In genomic region chr11:87037450-87038234, GRCh38 we compare ENCODE assay signal across 1 cellular context.
TF ChIP-seq lines count a peak whose summit lies in the region.

TSS of gene TMEM135 (plus strand) at chr11:87037934. CDS start at chr11:87038046, 112 bp downstream.

TF ChIP-seq in K562, 482 proteins besides CTCF, POLR2A, EP300 and RAD21 (continued from another document and continues in another):
- TF ChIP-seq DMBX1 (CRISPR knock-in tag; IDR thresholded peaks at IDR 0.05; ENCODE audit: borderline replicate concordance), result peak; percentile 42; the same call in 1 of the 2 replicates
- TF ChIP-seq RUNX1 (IDR thresholded peaks at IDR 0.05; ENCODE audit: low read depth), result no peak
- peak; percentile 60 for TF ChIP-seq ZBTB17 (CRISPR knock-in tag; IDR thresholded peaks at IDR 0.05)
- TF ChIP-seq LARP7 (IDR thresholded peaks at IDR 0.05), result no peak
- peak; percentile 51 for TF ChIP-seq SAP30 (IDR thresholded peaks at IDR 0.05; ENCODE audit: borderline replicate concordance, insufficient read depth, low read depth, low read length, poor library complexity, severe bottlenecking)
- peak; percentile 54 for TF ChIP-seq POLR2B (IDR thresholded peaks at IDR 0.05; ENCODE audit: low read depth, partially characterized antibody)
- TF ChIP-seq GTF2A2 (tag; IDR thresholded peaks at IDR 0.05), result no peak
- peak; percentile 78 for TF ChIP-seq KDM5B (IDR thresholded peaks at IDR 0.05; ENCODE audit: insufficient replicate concordance, low read depth, low read length)
- peak; percentile 23; the same call in 1 of the 2 replicates for TF ChIP-seq LEF1 (IDR thresholded peaks at IDR 0.05)
- peak; percentile 70; the same call in 1 of the 2 replicates for TF ChIP-seq POLR2AphosphoS5 (IDR thresholded peaks at IDR 0.05; ENCODE audit: control insufficient read depth, insufficient read depth, low read depth, low read length)
- no peak for TF ChIP-seq EHMT2 (IDR thresholded peaks at IDR 0.05)
- TF ChIP-seq, protein P1, sequence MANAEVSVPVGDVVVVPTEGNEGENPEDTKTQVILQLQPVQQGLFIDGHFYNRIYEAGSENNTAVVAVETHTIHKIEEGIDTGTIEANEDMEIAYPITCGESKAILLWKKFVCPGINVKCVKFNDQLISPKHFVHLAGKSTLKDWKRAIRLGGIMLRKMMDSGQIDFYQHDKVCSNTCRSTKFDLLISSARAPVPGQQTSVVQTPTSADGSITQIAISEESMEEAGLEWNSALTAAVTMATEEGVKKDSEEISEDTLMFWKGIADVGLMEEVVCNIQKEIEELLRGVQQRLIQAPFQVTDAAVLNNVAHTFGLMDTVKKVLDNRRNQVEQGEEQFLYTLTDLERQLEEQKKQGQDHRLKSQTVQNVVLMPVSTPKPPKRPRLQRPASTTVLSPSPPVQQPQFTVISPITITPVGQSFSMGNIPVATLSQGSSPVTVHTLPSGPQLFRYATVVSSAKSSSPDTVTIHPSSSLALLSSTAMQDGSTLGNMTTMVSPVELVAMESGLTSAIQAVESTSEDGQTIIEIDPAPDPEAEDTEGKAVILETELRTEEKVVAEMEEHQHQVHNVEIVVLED (CRISPR knock-in tag; IDR thresholded peaks at IDR 0.05), result peak; percentile 84
- TF ChIP-seq, protein P2, sequence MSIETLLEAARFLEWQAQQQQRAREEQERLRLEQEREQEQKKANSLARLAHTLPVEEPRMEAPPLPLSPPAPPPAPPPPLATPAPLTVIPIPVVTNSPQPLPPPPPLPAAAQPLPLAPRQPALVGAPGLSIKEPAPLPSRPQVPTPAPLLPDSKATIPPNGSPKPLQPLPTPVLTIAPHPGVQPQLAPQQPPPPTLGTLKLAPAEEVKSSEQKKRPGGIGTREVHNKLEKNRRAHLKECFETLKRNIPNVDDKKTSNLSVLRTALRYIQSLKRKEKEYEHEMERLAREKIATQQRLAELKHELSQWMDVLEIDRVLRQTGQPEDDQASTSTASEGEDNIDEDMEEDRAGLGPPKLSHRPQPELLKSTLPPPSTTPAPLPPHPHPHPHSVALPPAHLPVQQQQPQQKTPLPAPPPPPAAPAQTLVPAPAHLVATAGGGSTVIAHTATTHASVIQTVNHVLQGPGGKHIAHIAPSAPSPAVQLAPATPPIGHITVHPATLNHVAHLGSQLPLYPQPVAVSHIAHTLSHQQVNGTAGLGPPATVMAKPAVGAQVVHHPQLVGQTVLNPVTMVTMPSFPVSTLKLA (conservative IDR thresholded peaks at IDR 0.05), result peak; percentile 63 to 65; a peak in 3 of 4 replicates
- 0 out of 2 replicates have a peak, but pooled peaks have one; percentile 30 for TF ChIP-seq TRIM28 (IDR thresholded peaks at IDR 0.05)
- 0 out of 2 replicates have a peak, but pooled peaks have one; percentile 33 for TF ChIP-seq E2F3 (CRISPR knock-in tag; IDR thresholded peaks at IDR 0.05)
- peak; percentile 88 for TF ChIP-seq SP1 (CRISPR knock-in tag; IDR thresholded peaks at IDR 0.05)
- TF ChIP-seq ELF1 (tag; IDR thresholded peaks at IDR 0.05), result 0 out of 2 replicates have a peak, but pooled peaks have one; percentile 5
- TF ChIP-seq NR4A1 (CRISPR knock-in tag; IDR thresholded peaks at IDR 0.05), result no peak
- peak; percentile 21; the same call in 1 of the 2 replicates for TF ChIP-seq NR4A1 (tag; IDR thresholded peaks at IDR 0.05)
- TF ChIP-seq ZNF639 (CRISPR knock-in tag; conservative IDR thresholded peaks at IDR 0.05 in 1 of 2, IDR thresholded peaks at IDR 0.05 in 1 of 2), result peak in 1 of 2 experiments; percentile 78; a peak in 2 of 4 replicates
- TF ChIP-seq ZBTB8A (IDR thresholded peaks at IDR 0.05; ENCODE audit: partially characterized antibody), result no peak
- no peak for TF ChIP-seq E2F5 (CRISPR knock-in tag; IDR thresholded peaks at IDR 0.05)
- peak; percentile 84 for TF ChIP-seq MGA (IDR thresholded peaks at IDR 0.05)
- TF ChIP-seq SOX6 (IDR thresholded peaks at IDR 0.05), result peak; percentile 78
- TF ChIP-seq ZKSCAN8 (CRISPR knock-in tag; IDR thresholded peaks at IDR 0.05), result no peak
- TF ChIP-seq SMAD4 (CRISPR knock-in tag; conservative IDR thresholded peaks at IDR 0.05), result peak; percentile 96
- TF ChIP-seq CREM (IDR thresholded peaks at IDR 0.05; ENCODE audit: low read depth), result peak; percentile 64
- TF ChIP-seq HMGN3 (IDR thresholded peaks at IDR 0.05; ENCODE audit: borderline replicate concordance, extremely low read depth, insufficient read length, low read depth, low read length), result peak; percentile 95
- peak; percentile 23; the same call in 1 of the 2 replicates for TF ChIP-seq ZFX (CRISPR knock-in tag; IDR thresholded peaks at IDR 0.05)
- TF ChIP-seq TOE1 (IDR thresholded peaks at IDR 0.05; ENCODE audit: borderline replicate concordance), result peak; percentile 59; the same call in 1 of the 2 replicates
- TF ChIP-seq TOE1 (CRISPR knock-in tag; IDR thresholded peaks at IDR 0.05; ENCODE audit: borderline replicate concordance, low read depth), result no peak
- TF ChIP-seq DDX20 (tag; IDR thresholded peaks at IDR 0.05; ENCODE audit: low read depth), result no peak
- peak in 1 of 2 experiments; percentile 42; a peak in 1 of 4 replicates for TF ChIP-seq TRIM24 (IDR thresholded peaks at IDR 0.05)
- no peak for TF ChIP-seq ZNF668 (CRISPR knock-in tag; IDR thresholded peaks at IDR 0.05)
- TF ChIP-seq NR2C2 (CRISPR knock-in tag; IDR thresholded peaks at IDR 0.05), result peak; percentile 94
- TF ChIP-seq NR2C2 (tag; IDR thresholded peaks at IDR 0.05), result peak; percentile 97
- TF ChIP-seq SMARCC2 (IDR thresholded peaks at IDR 0.05; ENCODE audit: low read depth), result 0 out of 2 replicates have a peak, but pooled peaks have one; percentile 22
- TF ChIP-seq JUND (IDR thresholded peaks at IDR 0.05; ENCODE audit: borderline replicate concordance, low read depth, low read length), result no peak; the same call in 1 of the 2 replicates
- peak; percentile 37; the same call in 1 of the 3 replicates for TF ChIP-seq JUND (tag; IDR thresholded peaks at IDR 0.05; ENCODE audit: borderline replicate concordance, low read depth, low read length)
- TF ChIP-seq CCNT2 (IDR thresholded peaks at IDR 0.05; ENCODE audit: borderline replicate concordance, extremely low read depth, insufficient read length, low read depth, low read length), result peak; percentile 96
- TF ChIP-seq ERF (CRISPR knock-in tag; IDR thresholded peaks at IDR 0.05), result peak; percentile 89; the same call in 1 of the 2 replicates
- 0 out of 2 replicates have a peak, but pooled peaks have one; percentile 78 for TF ChIP-seq FOXK1 (CRISPR knock-in tag; IDR thresholded peaks at IDR 0.05; ENCODE audit: borderline replicate concordance)
- peak; percentile 33; the same call in 1 of the 2 replicates for TF ChIP-seq CBX1 (IDR thresholded peaks at IDR 0.05; ENCODE audit: low read depth)
- TF ChIP-seq CTBP1 (IDR thresholded peaks at IDR 0.05; ENCODE audit: borderline replicate concordance), result peak; percentile 90
- peak; percentile 68 for TF ChIP-seq ZFP36 (IDR thresholded peaks at IDR 0.05; ENCODE audit: low read depth, low read length, partially characterized antibody)
- TF ChIP-seq ATF7 (IDR thresholded peaks at IDR 0.05), result peak; percentile 74
- TF ChIP-seq THRB (CRISPR knock-in tag; conservative IDR thresholded peaks at IDR 0.05), result no peak
- peak in 1 of 2 experiments; percentile 52; a peak in 1 of 4 replicates for TF ChIP-seq SRF (CRISPR knock-in tag; IDR thresholded peaks at IDR 0.05)
